26 cellular contexts compared by ENCODE assay signal in genomic region chr14:24121210-24121609, GRCh38. TPM values are rescaled to one million over a fixed set of nuclear protein-coding genes. Genes with fewer than 3 reads are reported as not detected.
DNase-seq lines count a peak whose midpoint lies in the region; ATAC-seq, FAIRE-seq and TF ChIP-seq lines count a peak whose summit lies in the region.
"Had no signal": no experiment of that assay in that cellular context is flagged by ENCODE, and none has a peak within 500 bp of the region (broad histone marks: within the 10 kb centered on the region; RNA-seq: fewer than 3 reads in every experiment).

No MANE protein-coding gene starts in this region.

- no peak for ATAC-seq in HepG2
- ATAC-seq in right lobe of liver = no peak
- no peak for ATAC-seq in aorta (ENCODE audit: low FRiP score)
- ATAC-seq in HG03135 (IDR thresholded peaks at IDR 0.05; ENCODE audit: unreplicated experiment) = no peak
- no peak for ATAC-seq in GM18498 (IDR thresholded peaks at IDR 0.05; ENCODE audit: unreplicated experiment)
- ATAC-seq: A549, HCT116 had no signal

- in situ Hi-C loops in HepG2 (cut with HindIII; ENCODE audit: extremely low pct_ligation_motif_present, low pct_unique_long_range_greater_than_20kb) = loop anchor here (25.0 kb wide), 1 partner anchor 1534 kb away; the partner anchor contains the start of genes ABHD4 and DAD1

- DNase-seq in HepG2 (ENCODE audit: low spot score) = no peak
- DNase-seq in right lobe of liver = no peak
- DNase-seq in spleen = peak; percentile 33
- DNase-seq in aorta = peak; percentile 5 to 46
- DNase-seq: 8988T; ACHN; AML-193; BE2C; CD4-positive, alpha-beta T cell; CD8-positive, alpha-beta memory T cell; DMS 273 treated with DMSO at 0.1 percent for 48 hours; DMS79 treated with DMSO at 0.1 percent for 48 hours; GF-D8; GM23248; H9 had no signal

- H3K27me3 ChIP-seq in HepG2 (ENCODE audit: control insufficient read depth in 1 of 2, insufficient read depth in 2 of 2, low read length in 2 of 2) (no peaks in the 10 kb centered on the region), right lobe of liver (no peaks in the 10 kb centered on the region), spleen (replicated peaks in 1 of 7) (no peaks in the 10 kb centered on the region), aorta (ENCODE audit: control insufficient read depth in 1 of 2, insufficient read depth in 2 of 2, low read length in 1 of 2) (no peaks in the 10 kb centered on the region)
- H3K27me3 ChIP-seq: BE2C; BLaER1 treated with 17β-estradiol and CSF1 and Interleukin-3, amounts not matched to agents 10 nM and 100 nM had no signal

- 96% methylated on average over 8 of the region's 8 CpGs for WGBS in HepG2 (ENCODE audit: low lambda C conversion rate)
- WGBS in right lobe of liver (ENCODE audit: insufficient coverage, low coverage, low lambda C conversion rate, missing lambda C conversion rate) = 94% methylated on average over 3 of the region's 8 CpGs
- WGBS in spleen, 5 donors = 95 to 97% (median 96%) methylated on average over 8 of the region's 8 CpGs
- WGBS in aorta, 2 donors = 91 to 93% methylated on average over 8 of the region's 8 CpGs

- H3K4me3 ChIP-seq in HepG2 (replicated peaks in 1 of 3; ENCODE audit: insufficient read depth in 1 of 3, low read depth in 2 of 3, low read length in 3 of 3) = no peak overlapping the region
- H3K4me3 ChIP-seq in right lobe of liver = no peak overlapping the region
- H3K4me3 ChIP-seq in spleen = no peak overlapping the region
- H3K4me3 ChIP-seq in aorta (ENCODE audit: low read length in 2 of 2) = no peak overlapping the region
- H3K4me3 ChIP-seq: A549; BLaER1 treated with 17β-estradiol and CSF1 and Interleukin-3, amounts not matched to agents 10 nM and 100 nM; GM23248 had no signal

- H3K4me1 ChIP-seq in HepG2 (ENCODE audit: insufficient read depth, low read length) (peaks cover 17% of the 10 kb centered on the region), right lobe of liver (peaks cover 0 to 14% (median 4%) of the 10 kb centered on the region in 4 donors), spleen (peaks cover 12 to 55% (median 35%) of the 10 kb centered on the region in 6 donors), aorta (ENCODE audit: control insufficient read depth in 1 of 2, insufficient read depth in 2 of 2, low read length in 2 of 2) (no peaks in the 10 kb centered on the region)
- H3K4me1 ChIP-seq: BE2C had no signal

- peaks cover 22% of the 10 kb centered on the region for H3K79me2 ChIP-seq in HepG2 (ENCODE audit: insufficient read depth, low read length)

- no peak for TF ChIP-seq RAD21 in HepG2 (CRISPR knock-in tag; IDR thresholded peaks at IDR 0.05)

- FAIRE-seq in HepG2 (lab: Jason Lieb, UNC) = no peak
- FAIRE-seq: A549, D721Med, GM12891, H1 had no signal

- CTCF ChIA-PET in HepG2 (lab: Yijun Ruan, JAX; ENCODE audit: low intra/inter-chr PET ratio, low total read pairs) = no interaction called here

- no TSS peak for BruUV-seq in HepG2 (replicated peaks; lab: Mats Ljungman, UMichigan)

- H3K27ac ChIP-seq in HepG2 (ENCODE audit: extremely low read length, insufficient read depth, low read length) = no peak overlapping the region
- H3K27ac ChIP-seq in right lobe of liver = no peak overlapping the region
- peak overlapping the region; percentile 17 for H3K27ac ChIP-seq in angular gyrus (ENCODE audit: low read depth, low read length)
- H3K27ac ChIP-seq in spleen = peak overlapping the region in 1 of 8 donors; percentile 67
- no peak overlapping the region for H3K27ac ChIP-seq in aorta (ENCODE audit: low read depth in 1 of 2, low read length in 2 of 2)
- H3K27ac ChIP-seq: A549; BLaER1 treated with 17β-estradiol and CSF1 and Interleukin-3, amounts not matched to agents 10 nM and 100 nM; GM23248 had no signal

- H3K9ac ChIP-seq in HepG2 (ENCODE audit: insufficient read depth, low read depth, low read length) = no peak overlapping the region
- H3K9ac ChIP-seq: BLaER1 treated with 17β-estradiol and CSF1 and Interleukin-3, amounts not matched to agents 10 nM and 100 nM; GM23248 had no signal

- no peak for TF ChIP-seq POLR2A in HepG2 (IDR thresholded peaks at IDR 0.05; ENCODE audit: insufficient read depth in 1 of 2, low read depth in 2 of 2, low read length in 2 of 2)
- TF ChIP-seq POLR2A in right lobe of liver (IDR thresholded peaks at IDR 0.05) = no peak
- no peak for TF ChIP-seq POLR2A in spleen (IDR thresholded peaks at IDR 0.05)

- no peaks in the 10 kb centered on the region for H4K20me1 ChIP-seq in HepG2 (ENCODE audit: insufficient read depth, low read length)

- H3K36me3 ChIP-seq in HepG2 (replicated peaks in 1 of 2; ENCODE audit: control insufficient read depth in 1 of 2, insufficient read depth in 2 of 2, low read length in 2 of 2) = peaks cover 66 to 74% of the 10 kb centered on the region in 2 experiments
- H3K36me3 ChIP-seq in right lobe of liver = peaks cover 3 to 74% (median 27%) of the 10 kb centered on the region in 4 donors
- H3K36me3 ChIP-seq in spleen = peaks cover 3 to 88% (median 71%) of the 10 kb centered on the region in 6 donors
- peaks cover 0 to 8% of the 10 kb centered on the region in 2 donors for H3K36me3 ChIP-seq in aorta (ENCODE audit: control insufficient read depth in 1 of 2, insufficient read depth in 2 of 2, low read length in 1 of 2)

- TF ChIP-seq CTCF in HepG2 (CRISPR knock-in tag; IDR thresholded peaks at IDR 0.05) (no peak), right lobe of liver (IDR thresholded peaks at IDR 0.05) (no peak), spleen (IDR thresholded peaks at IDR 0.05 in 8 of 11, conservative IDR thresholded peaks at IDR 0.05 in 3 of 11) (no peak)

- intact Hi-C loops in HepG2 (cut with micrococcal nuclease; ENCODE audit: unreplicated experiment) (no loop called here), right lobe of liver (cut with DNase I) (no loop called here), spleen (cut with DNase I; ENCODE audit: low total_unique reads) (no loop called here), aorta (cut with DNase I) (no loop called here)

- no peak overlapping the region for H3K4me2 ChIP-seq in HepG2 (ENCODE audit: low read depth, low read length)
- H3K4me2 ChIP-seq: A549; BLaER1 treated with 17β-estradiol and CSF1 and Interleukin-3, amounts not matched to agents 10 nM and 100 nM had no signal

- no peaks in the 10 kb centered on the region for H3K9me3 ChIP-seq in HepG2 (ENCODE audit: low read length)
- H3K9me3 ChIP-seq in right lobe of liver = no peaks in the 10 kb centered on the region
- no peaks in the 10 kb centered on the region for H3K9me3 ChIP-seq in spleen
- H3K9me3 ChIP-seq in aorta (ENCODE audit: control insufficient read depth, low read length) = no peaks in the 10 kb centered on the region
- H3K9me3 ChIP-seq: A549; BE2C; BLaER1 treated with 17β-estradiol and CSF1 and Interleukin-3, amounts not matched to agents 10 nM and 100 nM had no signal

- POLR2A ChIA-PET in HepG2 (lab: Yijun Ruan, JAX) = interaction anchor here (10.3 to 15.5 kb wide), 2 partner anchors 12 to 26 kb away, joined by 279 to 977 read pairs; partner anchors contain the start of genes EMC9, FITM1, PSME1 and PSME2

- TF ChIP-seq EP300 in HepG2 (IDR thresholded peaks at IDR 0.05; ENCODE audit: low read depth in 2 of 2, low read length in 2 of 2) (no peak), HepG2 (CRISPR knock-in tag; IDR thresholded peaks at IDR 0.05; ENCODE audit: borderline replicate concordance) (no peak; the same call in 1 of the 2 replicates)

- H2AFZ ChIP-seq in HepG2 (ENCODE audit: low read length) = no peak overlapping the region
- H2AFZ ChIP-seq: GM23248 had no signal

RNA-seq across cellular contexts. Expression of gene NRL, which starts 6.5 kb away (rescaled TPM):
- total RNA-seq in HepG2 (2016; rRNA removed; fragmentation: Illumina TruSeq; extraction: Trizol) (4.7 and 5.2 TPM in 2 replicates), right lobe of liver (1 to 10 TPM; 1.4 to 2.9 (median 2.1) TPM), spleen (1 to 10 TPM; 2.0 to 7.8 (median 4.2) TPM), aorta (1 to 10 TPM; 1.1 to 1.4 TPM)
- 6.6 and 7.1 TPM in 2 replicates for total RNA-seq in HepG2 (2016; cell fraction: cytosol; rRNA removed; fragmentation: Illumina TruSeq; extraction: Trizol; ENCODE audit: low read depth)
- 4.7 and 5.6 TPM in 2 replicates for total RNA-seq in HepG2 (2016; cell fraction: insoluble cytoplasmic fraction; rRNA removed; fragmentation: Illumina TruSeq; extraction: Trizol)
- total RNA-seq in HepG2 (2016; cell fraction: membrane; rRNA removed; fragmentation: Illumina TruSeq; extraction: Trizol) = 9.2 and 10.6 TPM in 2 replicates
- 3.4 and 5.1 TPM in 2 replicates for total RNA-seq in HepG2 (2016; cell fraction: nucleus; rRNA removed; fragmentation: Illumina TruSeq; extraction: Trizol)
- polyA plus RNA-seq in HepG2 (2011; rRNA removed) (2.5 and 3.4 TPM in 2 replicates), spleen (1 to 10 TPM; 2.7 to 4.7 (median 3.7) TPM), aorta (1 to 10 TPM in 1 of 2 donors, under 1 TPM in 1; 0.63 to 1.3 TPM)
- 2.9 and 5.2 TPM in 2 replicates for polyA plus RNA-seq in HepG2 (2011; cell fraction: cytosol; rRNA removed)
- polyA plus RNA-seq in HepG2 (2011; cell fraction: nucleus; rRNA removed) = 3.5 and 3.9 TPM in 2 replicates
- polyA plus RNA-seq in HepG2 (2012) = 2.2 and 2.5 TPM in 2 replicates
- 3.4 and 5.1 TPM in 2 replicates for polyA plus RNA-seq in HepG2 (2016; cell fraction: cytosol; fragmentation: Illumina TruSeq; extraction: Trizol; ENCODE audit: low read depth)
- polyA plus RNA-seq in HepG2 (2016; cell fraction: insoluble cytoplasmic fraction; fragmentation: Illumina TruSeq; extraction: Trizol; ENCODE audit: low read depth) = 4.5 and 4.7 TPM in 2 replicates
- 6.1 and 7.7 TPM in 2 replicates for polyA plus RNA-seq in HepG2 (2016; cell fraction: membrane; fragmentation: Illumina TruSeq; extraction: Trizol; ENCODE audit: low read depth)
- 3.5 and 4.8 TPM in 2 replicates for polyA plus RNA-seq in HepG2 (2016; cell fraction: nucleus; fragmentation: Illumina TruSeq; extraction: Trizol; ENCODE audit: insufficient read depth, low read depth)
- polyA minus RNA-seq in HepG2 (2011; rRNA and poly(A)+ RNA removed; ENCODE audit: low replicate concordance) = 0.58 and 9.0 TPM in 2 replicates
- 3.0 and 3.9 TPM in 2 replicates for polyA minus RNA-seq in HepG2 (2011; cell fraction: cytosol; rRNA and poly(A)+ RNA removed)
- 6.1 and 6.6 TPM in 2 replicates for polyA minus RNA-seq in HepG2 (2011; cell fraction: nucleus; rRNA and poly(A)+ RNA removed)

RNA-seq across cellular contexts. Expression of gene DCAF11, which starts 6.6 kb away (rescaled TPM):
- total RNA-seq in HepG2 (2016; rRNA removed; fragmentation: Illumina TruSeq; extraction: Trizol) (257 and 342 TPM in 2 replicates), right lobe of liver (100 to 1,000 TPM in 3 of 6 experiments, 10 to 100 TPM in 3; 65.9 to 180 (median 103) TPM), spleen (100 to 1,000 TPM in 2 of 7 donors, 10 to 100 TPM in 5; 73.8 to 110 (median 80.9) TPM), aorta (10 to 100 TPM; 35.5 to 39.6 TPM)
- 34.1 and 39.6 TPM in 2 replicates for total RNA-seq in HepG2 (2016; cell fraction: cytosol; rRNA removed; fragmentation: Illumina TruSeq; extraction: Trizol; ENCODE audit: low read depth)
- 258 and 327 TPM in 2 replicates for total RNA-seq in HepG2 (2016; cell fraction: insoluble cytoplasmic fraction; rRNA removed; fragmentation: Illumina TruSeq; extraction: Trizol)
- 160 and 166 TPM in 2 replicates for total RNA-seq in HepG2 (2016; cell fraction: membrane; rRNA removed; fragmentation: Illumina TruSeq; extraction: Trizol)
- 174 and 191 TPM in 2 replicates for total RNA-seq in HepG2 (2016; cell fraction: nucleus; rRNA removed; fragmentation: Illumina TruSeq; extraction: Trizol)
- polyA plus RNA-seq in HepG2 (2011; rRNA removed) (150 and 176 TPM in 2 replicates), spleen (10 to 100 TPM; 28.7 to 42.5 (median 32.4) TPM), aorta (10 to 100 TPM; 37.3 to 41.8 TPM)
- polyA plus RNA-seq in HepG2 (2011; cell fraction: cytosol; rRNA removed) = 134 and 153 TPM in 2 replicates
- polyA plus RNA-seq in HepG2 (2011; cell fraction: nucleus; rRNA removed) = 221 and 233 TPM in 2 replicates
- polyA plus RNA-seq in HepG2 (2012) = 123 and 142 TPM in 2 replicates
- polyA plus RNA-seq in HepG2 (2016; cell fraction: cytosol; fragmentation: Illumina TruSeq; extraction: Trizol; ENCODE audit: low read depth) = 37.7 and 39.7 TPM in 2 replicates
- 251 and 268 TPM in 2 replicates for polyA plus RNA-seq in HepG2 (2016; cell fraction: insoluble cytoplasmic fraction; fragmentation: Illumina TruSeq; extraction: Trizol; ENCODE audit: low read depth)
- 114 and 116 TPM in 2 replicates for polyA plus RNA-seq in HepG2 (2016; cell fraction: membrane; fragmentation: Illumina TruSeq; extraction: Trizol; ENCODE audit: low read depth)
- polyA plus RNA-seq in HepG2 (2016; cell fraction: nucleus; fragmentation: Illumina TruSeq; extraction: Trizol; ENCODE audit: insufficient read depth, low read depth) = 253 and 275 TPM in 2 replicates
- 74.6 and 273 TPM in 2 replicates for polyA minus RNA-seq in HepG2 (2011; rRNA and poly(A)+ RNA removed; ENCODE audit: low replicate concordance)
- polyA minus RNA-seq in HepG2 (2011; cell fraction: cytosol; rRNA and poly(A)+ RNA removed) = 98.7 and 103 TPM in 2 replicates
- 146 and 181 TPM in 2 replicates for polyA minus RNA-seq in HepG2 (2011; cell fraction: nucleus; rRNA and poly(A)+ RNA removed)

RNA-seq across cellular contexts. Expression of gene FITM1, which starts 9.2 kb away (rescaled TPM):
- total RNA-seq in HepG2 (2016; rRNA removed; fragmentation: Illumina TruSeq; extraction: Trizol) (3.1 and 5.8 TPM in 2 replicates), right lobe of liver (10 to 100 TPM in 3 of 6 experiments, 1 to 10 TPM in 3; 1.5 to 32.5 (median 9.3) TPM), spleen (10 to 100 TPM in 2 of 7 donors, 1 to 10 TPM in 5; 3.7 to 12.9 (median 9.0) TPM), aorta (under 1 TPM; 0.71 to 0.75 TPM)
- total RNA-seq in HepG2 (2016; cell fraction: cytosol; rRNA removed; fragmentation: Illumina TruSeq; extraction: Trizol; ENCODE audit: low read depth) = 2.1 and 4.3 TPM in 2 replicates
- total RNA-seq in HepG2 (2016; cell fraction: insoluble cytoplasmic fraction; rRNA removed; fragmentation: Illumina TruSeq; extraction: Trizol) = 4.0 and 5.2 TPM in 2 replicates
- 2.2 and 3.3 TPM in 2 replicates for total RNA-seq in HepG2 (2016; cell fraction: membrane; rRNA removed; fragmentation: Illumina TruSeq; extraction: Trizol)
- total RNA-seq in HepG2 (2016; cell fraction: nucleus; rRNA removed; fragmentation: Illumina TruSeq; extraction: Trizol) = 4.1 and 5.6 TPM in 2 replicates
- polyA plus RNA-seq in HepG2 (2011; rRNA removed) (2.7 and 3.6 TPM in 2 replicates), spleen (1 to 10 TPM; 4.6 to 9.6 (median 8.3) TPM), aorta (under 1 TPM in 1 of 2 donors, not detected in 1; 0.56 TPM)
- 2.3 and 4.4 TPM in 2 replicates for polyA plus RNA-seq in HepG2 (2011; cell fraction: cytosol; rRNA removed)
- 11.8 and 15.0 TPM in 2 replicates for polyA plus RNA-seq in HepG2 (2011; cell fraction: nucleus; rRNA removed)
- polyA plus RNA-seq in HepG2 (2012) = 2.5 and 2.7 TPM in 2 replicates
- 3.0 and 3.4 TPM in 2 replicates for polyA plus RNA-seq in HepG2 (2016; cell fraction: cytosol; fragmentation: Illumina TruSeq; extraction: Trizol; ENCODE audit: low read depth)
- polyA plus RNA-seq in HepG2 (2016; cell fraction: insoluble cytoplasmic fraction; fragmentation: Illumina TruSeq; extraction: Trizol; ENCODE audit: low read depth) = 2.7 and 3.0 TPM in 2 replicates
- polyA plus RNA-seq in HepG2 (2016; cell fraction: membrane; fragmentation: Illumina TruSeq; extraction: Trizol; ENCODE audit: low read depth) = 1.9 and 2.4 TPM in 2 replicates
- polyA plus RNA-seq in HepG2 (2016; cell fraction: nucleus; fragmentation: Illumina TruSeq; extraction: Trizol; ENCODE audit: insufficient read depth, low read depth) = 6.4 and 7.9 TPM in 2 replicates
- 1.6 and 7.9 TPM in 2 replicates for polyA minus RNA-seq in HepG2 (2011; rRNA and poly(A)+ RNA removed; ENCODE audit: low replicate concordance)
- 2.1 TPM in 2 replicates for polyA minus RNA-seq in HepG2 (2011; cell fraction: cytosol; rRNA and poly(A)+ RNA removed)
- polyA minus RNA-seq in HepG2 (2011; cell fraction: nucleus; rRNA and poly(A)+ RNA removed) = 3.9 and 4.2 TPM in 2 replicates
- total RNA-seq: Daoy, GM23248 had no signal
- polyA plus RNA-seq: CD14-positive monocyte; CD8-positive, alpha-beta memory T cell; GM23248 had no signal

RNA-seq across cellular contexts. Expression of gene PSME1, which starts 14.8 kb away (rescaled TPM):
- total RNA-seq in HepG2 (2016; rRNA removed; fragmentation: Illumina TruSeq; extraction: Trizol) = 608 and 713 TPM in 2 replicates
- 168 and 169 TPM in 2 replicates for total RNA-seq in HepG2 (2016; cell fraction: cytosol; rRNA removed; fragmentation: Illumina TruSeq; extraction: Trizol; ENCODE audit: low read depth)
- 588 and 713 TPM in 2 replicates for total RNA-seq in HepG2 (2016; cell fraction: insoluble cytoplasmic fraction; rRNA removed; fragmentation: Illumina TruSeq; extraction: Trizol)
- total RNA-seq in HepG2 (2016; cell fraction: membrane; rRNA removed; fragmentation: Illumina TruSeq; extraction: Trizol) = 219 and 226 TPM in 2 replicates
- 227 and 232 TPM in 2 replicates for total RNA-seq in HepG2 (2016; cell fraction: nucleus; rRNA removed; fragmentation: Illumina TruSeq; extraction: Trizol)
- 144 and 159 TPM in 2 replicates for polyA plus RNA-seq in HepG2 (2011; rRNA removed)
- 166 and 205 TPM in 2 replicates for polyA plus RNA-seq in HepG2 (2011; cell fraction: cytosol; rRNA removed)
- 178 and 230 TPM in 2 replicates for polyA plus RNA-seq in HepG2 (2011; cell fraction: nucleus; rRNA removed)
- polyA plus RNA-seq in HepG2 (2012) = 318 and 352 TPM in 2 replicates
- polyA plus RNA-seq in HepG2 (2016; cell fraction: cytosol; fragmentation: Illumina TruSeq; extraction: Trizol; ENCODE audit: low read depth) = 166 and 179 TPM in 2 replicates
- 679 and 694 TPM in 2 replicates for polyA plus RNA-seq in HepG2 (2016; cell fraction: insoluble cytoplasmic fraction; fragmentation: Illumina TruSeq; extraction: Trizol; ENCODE audit: low read depth)
- polyA plus RNA-seq in HepG2 (2016; cell fraction: membrane; fragmentation: Illumina TruSeq; extraction: Trizol; ENCODE audit: low read depth) = 175 and 190 TPM in 2 replicates
- 333 and 365 TPM in 2 replicates for polyA plus RNA-seq in HepG2 (2016; cell fraction: nucleus; fragmentation: Illumina TruSeq; extraction: Trizol; ENCODE audit: insufficient read depth, low read depth)
- polyA minus RNA-seq in HepG2 (2011; rRNA and poly(A)+ RNA removed; ENCODE audit: low replicate concordance) = 25.5 and 44.3 TPM in 2 replicates
- polyA minus RNA-seq in HepG2 (2011; cell fraction: cytosol; rRNA and poly(A)+ RNA removed) = 59.6 and 69.7 TPM in 2 replicates
- polyA minus RNA-seq in HepG2 (2011; cell fraction: nucleus; rRNA and poly(A)+ RNA removed) = 42.1 and 46.1 TPM in 2 replicates
- total RNA-seq in right lobe of liver = 100 to 1,000 TPM in 4 of 6 experiments, 10 to 100 TPM in 2; 81.7 to 119 (median 107) TPM
- 100 to 1,000 TPM; 157 to 303 (median 247) TPM for total RNA-seq in spleen
- 100 to 1,000 TPM; 349 to 441 (median 364) TPM for polyA plus RNA-seq in spleen
- 100 to 1,000 TPM; 112 to 125 TPM for total RNA-seq in aorta
- 100 to 1,000 TPM; 206 to 210 TPM for polyA plus RNA-seq in aorta

RNA-seq across cellular contexts. Expression of gene EMC9, which starts 20.2 kb away (rescaled TPM):
- total RNA-seq in HepG2 (2016; rRNA removed; fragmentation: Illumina TruSeq; extraction: Trizol) (71.2 and 78.7 TPM in 2 replicates), right lobe of liver (10 to 100 TPM; 10.2 to 21.4 (median 11.9) TPM), spleen (10 to 100 TPM; 17.7 to 27.3 (median 19.9) TPM), aorta (10 to 100 TPM; 12.8 to 15.3 TPM)
- total RNA-seq in HepG2 (2016; cell fraction: cytosol; rRNA removed; fragmentation: Illumina TruSeq; extraction: Trizol; ENCODE audit: low read depth) = 68.4 and 89.8 TPM in 2 replicates
- total RNA-seq in HepG2 (2016; cell fraction: insoluble cytoplasmic fraction; rRNA removed; fragmentation: Illumina TruSeq; extraction: Trizol) = 67.6 and 78.5 TPM in 2 replicates
- total RNA-seq in HepG2 (2016; cell fraction: membrane; rRNA removed; fragmentation: Illumina TruSeq; extraction: Trizol) = 77.6 and 98.8 TPM in 2 replicates
- total RNA-seq in HepG2 (2016; cell fraction: nucleus; rRNA removed; fragmentation: Illumina TruSeq; extraction: Trizol) = 54.8 and 64.3 TPM in 2 replicates
- polyA plus RNA-seq in HepG2 (2011; rRNA removed) (60.5 and 63.9 TPM in 2 replicates), spleen (10 to 100 TPM; 25.4 to 50.6 (median 48.5) TPM), aorta (10 to 100 TPM; 18.3 to 41.9 TPM)
- polyA plus RNA-seq in HepG2 (2011; cell fraction: cytosol; rRNA removed) = 49.4 and 73.1 TPM in 2 replicates
- polyA plus RNA-seq in HepG2 (2011; cell fraction: nucleus; rRNA removed) = 212 and 227 TPM in 2 replicates
- polyA plus RNA-seq in HepG2 (2012) = 50.7 and 62.7 TPM in 2 replicates
- polyA plus RNA-seq in HepG2 (2016; cell fraction: cytosol; fragmentation: Illumina TruSeq; extraction: Trizol; ENCODE audit: low read depth) = 103 and 134 TPM in 2 replicates
- polyA plus RNA-seq in HepG2 (2016; cell fraction: insoluble cytoplasmic fraction; fragmentation: Illumina TruSeq; extraction: Trizol; ENCODE audit: low read depth) = 96.0 and 104 TPM in 2 replicates
- 99.3 and 118 TPM in 2 replicates for polyA plus RNA-seq in HepG2 (2016; cell fraction: membrane; fragmentation: Illumina TruSeq; extraction: Trizol; ENCODE audit: low read depth)
- polyA plus RNA-seq in HepG2 (2016; cell fraction: nucleus; fragmentation: Illumina TruSeq; extraction: Trizol; ENCODE audit: insufficient read depth, low read depth) = 175 and 183 TPM in 2 replicates
- 16.0 and 62.4 TPM in 2 replicates for polyA minus RNA-seq in HepG2 (2011; rRNA and poly(A)+ RNA removed; ENCODE audit: low replicate concordance)
- polyA minus RNA-seq in HepG2 (2011; cell fraction: cytosol; rRNA and poly(A)+ RNA removed) = 10.1 and 13.6 TPM in 2 replicates
- polyA minus RNA-seq in HepG2 (2011; cell fraction: nucleus; rRNA and poly(A)+ RNA removed) = 35.1 and 41.2 TPM in 2 replicates

Comparison
In these comparisons a context has a peak if more than half of its experiments do, and no peak if none do; other contexts are left out.
1. DNase-seq: peak in spleen (single experiment) and aorta (2 of 2); none in HepG2 (single experiment) and right lobe of liver (0 of 3).